Comparison of ENCODE assay signal across 8 cellular contexts in genomic region chr19:10315335-10316214, GRCh38. TPM values are rescaled to one million over a fixed set of nuclear protein-coding genes. Genes with fewer than 3 reads are reported as not detected.
DNase-seq lines count a peak whose midpoint lies in the region; ATAC-seq and TF ChIP-seq lines count a peak whose summit lies in the region.

TSS of gene FDX2 (minus strand) at chr19:10316015. CDS start at chr19:10315996, 19 bp downstream.

- H3K36me3 Mint-ChIP-seq in activated T-cell treated with anti-CD3 and anti-CD28 coated beads, Interleukin-2, amount 50 U/mL, for 4 hours (ENCODE audit: insufficient read depth) = peaks cover 22% of the 10 kb centered on the region

- H3K9me3 Mint-ChIP-seq in activated T-cell treated with anti-CD3 and anti-CD28 coated beads, Interleukin-2, amount 50 U/mL, for 4 hours = no peaks in the 10 kb centered on the region

- TF ChIP-seq CTCF in PC-9 (conservative IDR thresholded peaks at IDR 0.05) (no peak), esophagus muscularis mucosa (IDR thresholded peaks at IDR 0.05) (no peak)

- peak; percentile 90 to 92 for ATAC-seq in activated T-cell treated with anti-CD3 and anti-CD28 coated beads, Interleukin-2, amount 50 U/mL, for 4 hours

- H3K4me3 Mint-ChIP-seq in activated T-cell treated with anti-CD3 and anti-CD28 coated beads, Interleukin-2, amount 50 U/mL, for 4 hours = peak within 1 kb of the TSS; percentile 93

- H3K9me3 ChIP-seq in PC-9 (ENCODE audit: insufficient read depth, low read depth) (no peaks in the 10 kb centered on the region), esophagus muscularis mucosa (no peaks in the 10 kb centered on the region)

- H3K27ac ChIP-seq in PC-9 = peak within 1 kb of the TSS; percentile 38
- H3K27ac ChIP-seq in esophagus muscularis mucosa (replicated peaks in 1 of 4) = peak within 1 kb of the TSS; percentile 59 to 76 (median 70)

- TF ChIP-seq POLR2A in GM19193 (IDR thresholded peaks at IDR 0.05; ENCODE audit: extremely low read depth, insufficient read depth, insufficient read length) = peak; percentile 88
- no peak for TF ChIP-seq POLR2A in esophagus muscularis mucosa (IDR thresholded peaks at IDR 0.05; ENCODE audit: low read depth)

- peaks cover 11% of the 10 kb centered on the region; the same call in 1 of the 2 replicates for H3K79me2 ChIP-seq in PC-9 (ENCODE audit: low read depth)

- 2% methylated on average over 19 of the region's 55 CpGs for WGBS in esophagus muscularis mucosa

- no TSS peak for BruUV-seq in PC-9 (replicated peaks; lab: Mats Ljungman, UMichigan)

- DNase-seq in AG08395 (ENCODE audit: low spot score) (peak; percentile 96), PC-9 (peak; percentile 85 to 87), esophagus muscularis mucosa (ENCODE audit: extremely low spot score) (peak; percentile 97), myocyte (ENCODE audit: low read depth) (peak; percentile 87)
- peak; percentile 92 for DNase-seq in activated T-cell treated with anti-CD3 and anti-CD28 coated beads, Interleukin-2, amount 50 U/mL, for 4 hours
- DNase-seq in stimulated activated CD8-positive, alpha-beta memory T cell treated with anti-CD3 and anti-CD28 coated beads, Interleukin-7, amount 100 ng/mL, for 24 hours (ENCODE audit: low read depth) = peak; percentile 89

- peak within 1 kb of the TSS; percentile 93 for H3K4me2 ChIP-seq in PC-9

- peaks cover 51% of the 10 kb centered on the region for H3F3A ChIP-seq in PC-9 (ENCODE audit: insufficient read depth, low read depth)

- TF ChIP-seq RAD21 in Ishikawa (IDR thresholded peaks at IDR 0.05; ENCODE audit: low read depth) = no peak

- POLR2A ChIA-PET in PC-9 (lab: Charles Lee; ENCODE audit: unreplicated experiment) = interaction anchor here (1.0 kb wide), 1 partner anchor 45 kb away, joined by 17 read pairs; the partner anchor contains the start of gene ICAM1

- no peaks in the 10 kb centered on the region for H3K36me3 ChIP-seq in PC-9 (ENCODE audit: low read depth)
- H3K36me3 ChIP-seq in esophagus muscularis mucosa = peaks cover 32 to 58% (median 47%) of the 10 kb centered on the region in 4 donors

- H3K4me3 ChIP-seq in PC-9 = peak within 1 kb of the TSS; percentile 96
- peak within 1 kb of the TSS; percentile 80 to 93 (median 92) for H3K4me3 ChIP-seq in esophagus muscularis mucosa

- H2AFZ ChIP-seq in PC-9 = peak within 1 kb of the TSS; percentile 90

- intact Hi-C loops in PC-9 (cut with micrococcal nuclease; ENCODE audit: unreplicated experiment) (loop anchor here (2.0 kb wide), 1 partner anchor 47 kb away; no protein-coding TSS in a partner anchor), esophagus muscularis mucosa (cut with DNase I) (no loop called here)

- CTCF ChIA-PET in PC-9 (lab: Charles Lee) = interaction anchor here (0.5 to 0.6 kb wide), 2 partner anchors 49 to 290 kb away, joined by 3 to 8 read pairs; no protein-coding TSS in a partner anchor

- H3K27me3 Mint-ChIP-seq in activated T-cell treated with anti-CD3 and anti-CD28 coated beads, Interleukin-2, amount 50 U/mL, for 4 hours (ENCODE audit: low read depth) = no peaks in the 10 kb centered on the region

- H3K4me1 ChIP-seq in PC-9 (replicated peaks; ENCODE audit: insufficient read depth) (peaks cover 14% of the 10 kb centered on the region), esophagus muscularis mucosa (peaks cover 14 to 23% (median 18%) of the 10 kb centered on the region in 4 donors)

- no peaks in the 10 kb centered on the region for H4K20me1 ChIP-seq in PC-9 (ENCODE audit: insufficient read depth)

- TF ChIP-seq EP300 in Ishikawa (IDR thresholded peaks at IDR 0.05; ENCODE audit: borderline replicate concordance) (peak; percentile 33; the same call in 1 of the 2 replicates), esophagus muscularis mucosa (IDR thresholded peaks at IDR 0.05) (no peak)

- H3K9me2 ChIP-seq in PC-9 (ENCODE audit: insufficient read depth) = no peaks in the 10 kb centered on the region

- H3K4me1 Mint-ChIP-seq in activated T-cell treated with anti-CD3 and anti-CD28 coated beads, Interleukin-2, amount 50 U/mL, for 4 hours (ENCODE audit: low read depth) = peaks cover 11% of the 10 kb centered on the region

- no peaks in the 10 kb centered on the region for H3K27me3 ChIP-seq in PC-9 (ENCODE audit: insufficient read depth, low read depth)
- no peaks in the 10 kb centered on the region for H3K27me3 ChIP-seq in esophagus muscularis mucosa

TF ChIP-seq in Ishikawa, 13 proteins besides CTCF, POLR2A, EP300 and RAD21:
- TF ChIP-seq FOXM1 (IDR thresholded peaks at IDR 0.05; ENCODE audit: borderline replicate concordance, low read depth) (no peak), CEBPB (IDR thresholded peaks at IDR 0.05) (no peak), NFIC (IDR thresholded peaks at IDR 0.05) (peak; percentile 53; the same call in 1 of the 2 replicates), MAX (IDR thresholded peaks at IDR 0.05) (peak; percentile 96), TCF12 (IDR thresholded peaks at IDR 0.05; ENCODE audit: low read depth) (peak; percentile 69; the same call in 1 of the 2 replicates), TEAD4 (IDR thresholded peaks at IDR 0.05) (0 out of 2 replicates have a peak, but pooled peaks have one; percentile 10), ZBTB7A (IDR thresholded peaks at IDR 0.05; ENCODE audit: low read depth) (no peak), USF1 (IDR thresholded peaks at IDR 0.05) (peak; percentile 99), TAF1 (IDR thresholded peaks at IDR 0.05; ENCODE audit: low read depth) (peak; percentile 68; the same call in 1 of the 2 replicates), YY1 (IDR thresholded peaks at IDR 0.05; ENCODE audit: low read depth) (peak; percentile 99), CREB1 (IDR thresholded peaks at IDR 0.05; ENCODE audit: low read depth) (0 out of 2 replicates have a peak, but pooled peaks have one; percentile 13), EGR1 (IDR thresholded peaks at IDR 0.05) (no peak)

RNA-seq across cellular contexts. Expression of gene FDX2, which starts in this region (rescaled TPM):
- total RNA-seq in PC-9 (2021) = 23.1 and 29.2 TPM in 2 replicates
- 10 to 100 TPM; 32.5 to 43.0 (median 38.3) TPM for total RNA-seq in activated T-cell treated with anti-CD3 and anti-CD28 coated beads, Interleukin-2, amount 50 U/mL, for 4 hours
- 10 to 100 TPM; 16.6 to 29.6 (median 26.5) TPM for total RNA-seq in esophagus muscularis mucosa
- 39.4 and 45.8 TPM in 2 replicates for total RNA-seq in myocyte
- polyA plus RNA-seq in myocyte (2012) = 74.6 TPM

Comparison
In these comparisons a context has a peak if more than half of its experiments do, and no peak if none do; other contexts are left out.
1. Peak in every context shown above with its lines: DNase-seq, ATAC-seq, H3K4me3 ChIP-seq and H3K27ac ChIP-seq.